Comparison of ENCODE assay signal across 1 cellular context in the genomic region with DNA sequence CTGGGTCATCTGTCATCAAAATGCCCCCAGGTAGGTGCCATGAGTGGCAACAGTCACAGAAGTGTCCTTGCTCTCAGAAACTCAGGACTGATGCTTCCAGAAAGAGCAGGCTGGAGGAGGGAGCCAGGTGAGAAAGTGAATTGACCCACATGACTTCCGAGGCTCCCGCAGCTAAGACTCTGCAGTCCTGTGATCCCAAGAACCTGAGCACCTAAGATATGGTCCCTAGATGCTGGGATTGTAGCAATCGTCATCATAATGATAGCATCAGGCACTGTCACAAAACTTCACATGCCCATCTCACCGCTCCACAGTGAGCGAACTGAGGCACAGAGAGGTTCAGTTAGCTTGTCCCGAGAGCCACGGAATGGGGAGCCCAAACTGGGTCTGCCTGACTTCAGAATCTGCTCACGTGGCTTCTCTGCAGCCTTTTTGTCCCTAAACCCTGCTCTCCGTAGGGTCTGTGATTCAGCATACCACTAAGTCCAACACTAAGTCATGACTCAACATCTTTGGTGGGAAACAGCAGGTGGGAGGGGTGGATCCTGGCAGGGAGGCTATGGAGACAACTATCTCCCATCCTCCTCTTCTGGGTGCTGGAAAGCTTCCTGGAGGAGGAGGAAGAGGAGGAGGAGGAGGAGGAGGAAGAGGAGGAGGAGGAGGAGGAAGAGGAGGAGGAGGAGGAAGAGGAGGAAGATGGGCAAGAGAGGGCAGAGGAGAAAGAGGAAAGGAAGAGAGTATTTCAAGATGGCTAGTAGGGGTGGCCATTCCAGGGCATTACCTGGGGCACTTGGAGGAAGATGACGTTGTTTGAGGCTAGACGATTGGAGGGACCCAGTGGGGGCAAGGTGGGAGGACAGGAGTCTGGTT.
A peak's percentile ranks its signal among the peaks of the same experiment; 100 is the strongest.
TF ChIP-seq lines count a peak whose summit lies in the region.

No MANE protein-coding gene starts in this region.

TF ChIP-seq in K562, 482 proteins besides CTCF, POLR2A, EP300 and RAD21 (continued from another document):
- TF ChIP-seq, protein P1, sequence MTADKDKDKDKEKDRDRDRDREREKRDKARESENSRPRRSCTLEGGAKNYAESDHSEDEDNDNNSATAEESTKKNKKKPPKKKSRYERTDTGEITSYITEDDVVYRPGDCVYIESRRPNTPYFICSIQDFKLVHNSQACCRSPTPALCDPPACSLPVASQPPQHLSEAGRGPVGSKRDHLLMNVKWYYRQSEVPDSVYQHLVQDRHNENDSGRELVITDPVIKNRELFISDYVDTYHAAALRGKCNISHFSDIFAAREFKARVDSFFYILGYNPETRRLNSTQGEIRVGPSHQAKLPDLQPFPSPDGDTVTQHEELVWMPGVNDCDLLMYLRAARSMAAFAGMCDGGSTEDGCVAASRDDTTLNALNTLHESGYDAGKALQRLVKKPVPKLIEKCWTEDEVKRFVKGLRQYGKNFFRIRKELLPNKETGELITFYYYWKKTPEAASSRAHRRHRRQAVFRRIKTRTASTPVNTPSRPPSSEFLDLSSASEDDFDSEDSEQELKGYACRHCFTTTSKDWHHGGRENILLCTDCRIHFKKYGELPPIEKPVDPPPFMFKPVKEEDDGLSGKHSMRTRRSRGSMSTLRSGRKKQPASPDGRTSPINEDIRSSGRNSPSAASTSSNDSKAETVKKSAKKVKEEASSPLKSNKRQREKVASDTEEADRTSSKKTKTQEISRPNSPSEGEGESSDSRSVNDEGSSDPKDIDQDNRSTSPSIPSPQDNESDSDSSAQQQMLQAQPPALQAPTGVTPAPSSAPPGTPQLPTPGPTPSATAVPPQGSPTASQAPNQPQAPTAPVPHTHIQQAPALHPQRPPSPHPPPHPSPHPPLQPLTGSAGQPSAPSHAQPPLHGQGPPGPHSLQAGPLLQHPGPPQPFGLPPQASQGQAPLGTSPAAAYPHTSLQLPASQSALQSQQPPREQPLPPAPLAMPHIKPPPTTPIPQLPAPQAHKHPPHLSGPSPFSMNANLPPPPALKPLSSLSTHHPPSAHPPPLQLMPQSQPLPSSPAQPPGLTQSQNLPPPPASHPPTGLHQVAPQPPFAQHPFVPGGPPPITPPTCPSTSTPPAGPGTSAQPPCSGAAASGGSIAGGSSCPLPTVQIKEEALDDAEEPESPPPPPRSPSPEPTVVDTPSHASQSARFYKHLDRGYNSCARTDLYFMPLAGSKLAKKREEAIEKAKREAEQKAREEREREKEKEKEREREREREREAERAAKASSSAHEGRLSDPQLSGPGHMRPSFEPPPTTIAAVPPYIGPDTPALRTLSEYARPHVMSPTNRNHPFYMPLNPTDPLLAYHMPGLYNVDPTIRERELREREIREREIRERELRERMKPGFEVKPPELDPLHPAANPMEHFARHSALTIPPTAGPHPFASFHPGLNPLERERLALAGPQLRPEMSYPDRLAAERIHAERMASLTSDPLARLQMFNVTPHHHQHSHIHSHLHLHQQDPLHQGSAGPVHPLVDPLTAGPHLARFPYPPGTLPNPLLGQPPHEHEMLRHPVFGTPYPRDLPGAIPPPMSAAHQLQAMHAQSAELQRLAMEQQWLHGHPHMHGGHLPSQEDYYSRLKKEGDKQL (CRISPR knock-in tag; IDR thresholded peaks at IDR 0.05; ENCODE audit: borderline replicate concordance) = no peak
- TF ChIP-seq KDM1A (IDR thresholded peaks at IDR 0.05) = 0 out of 4 replicates have a peak, but pooled peaks of 1 of the 2 experiments have one; percentile 21
- TF ChIP-seq ZNF408 (CRISPR knock-in tag; IDR thresholded peaks at IDR 0.05; ENCODE audit: low read depth) = no peak
- no peak for TF ChIP-seq HMGN3 (IDR thresholded peaks at IDR 0.05; ENCODE audit: borderline replicate concordance, extremely low read depth, insufficient read length, low read depth, low read length)
- no peak for TF ChIP-seq FOXK2 (conservative IDR thresholded peaks at IDR 0.05 in 1 of 2, IDR thresholded peaks at IDR 0.05 in 1 of 2; ENCODE audit: low read depth in 2 of 2)
- no peak for TF ChIP-seq TEAD4 (IDR thresholded peaks at IDR 0.05; ENCODE audit: low read length)
- TF ChIP-seq TEAD4 (CRISPR knock-in tag; IDR thresholded peaks at IDR 0.05; ENCODE audit: borderline replicate concordance) = no peak
- TF ChIP-seq ARID1B (IDR thresholded peaks at IDR 0.05) = no peak
- TF ChIP-seq NCOA2 (IDR thresholded peaks at IDR 0.05; ENCODE audit: partially characterized antibody in 2 of 2) = no peak
- TF ChIP-seq CBFB (CRISPR knock-in tag; IDR thresholded peaks at IDR 0.05) = no peak
TF ChIP-seq in K562: peak in this region for 13.
